ENCODE assay signal across 8 cellular contexts in genomic region chr7:150276132-150276695, GRCh38. TPM values are rescaled to one million over a fixed set of nuclear protein-coding genes. Genes with fewer than 3 reads are reported as not detected.
DNase-seq lines count a peak whose midpoint lies in the region; ATAC-seq and TF ChIP-seq lines count a peak whose summit lies in the region.
"Not testable (repeated sequence)": the region's sequence is repeated elsewhere in the genome, so short reads cannot be mapped to it uniquely, and the experiment has no call there.

No MANE protein-coding gene starts in this region.

- not testable (repeated sequence) for H2AFZ ChIP-seq in GM23338

- intact Hi-C loops in adrenal gland (cut with DNase I); mucosa of descending colon (cut with DNase I, micrococcal nuclease): not testable (repeated sequence)

- H3K4me1 ChIP-seq in GM23338 (ENCODE audit: insufficient read depth), result peaks cover 17% of the 10 kb centered on the region
- not testable (repeated sequence) for H3K4me1 ChIP-seq in adrenal gland (replicated peaks in 1 of 2); mucosa of descending colon (ENCODE audit: low read depth); thoracic aorta (ENCODE audit: control insufficient read depth in 1 of 2, low read depth in 2 of 2)

- TF ChIP-seq POLR2A in adrenal gland (IDR thresholded peaks at IDR 0.05), result not testable (repeated sequence)

- not testable (repeated sequence) for H3K27ac Mint-ChIP-seq in GM23338

- H3K79me2 ChIP-seq in GM23338 (replicated peaks; ENCODE audit: insufficient read depth), result not testable (repeated sequence)

- peaks cover 32% of the 10 kb centered on the region; the same call in 2 of the 3 replicates for H3K4me1 Mint-ChIP-seq in GM23338

- H3K27ac ChIP-seq in GM23338 (ENCODE audit: low read depth); adrenal gland; thoracic aorta: not testable (repeated sequence)

- peak; percentile 67 to 91 for TF ChIP-seq CTCF in GM23338 (conservative IDR thresholded peaks at IDR 0.05; ENCODE audit: low read depth in 2 of 2)
- TF ChIP-seq CTCF in adrenal gland (IDR thresholded peaks at IDR 0.05), result peak; percentile 58 to 80 (median 72)
- peak; percentile 30 for TF ChIP-seq CTCF in mucosa of descending colon (IDR thresholded peaks at IDR 0.05)
- TF ChIP-seq CTCF in thoracic aorta (IDR thresholded peaks at IDR 0.05), result peak; percentile 64

- not testable (repeated sequence) for H3K36me3 ChIP-seq in GM23338 (ENCODE audit: insufficient read depth); adrenal gland (replicated peaks in 1 of 2); mucosa of descending colon (ENCODE audit: low read depth); thoracic aorta

- not testable (repeated sequence) for H3K9me3 ChIP-seq in adrenal gland (replicated peaks in 1 of 3); mucosa of descending colon; thoracic aorta

- 42 to 56% (median 54%) methylated on average over 6 of the region's 6 CpGs for WGBS in adrenal gland, 4 donors

- H3K9me2 ChIP-seq in GM23338 (ENCODE audit: insufficient read depth), result not testable (repeated sequence)

- not testable (repeated sequence) for H3F3A ChIP-seq in GM23338 (replicated peaks; ENCODE audit: low read depth)

- H3K27me3 Mint-ChIP-seq in GM23338 (ENCODE audit: insufficient read depth, low read depth, poor library complexity), result peaks cover 14% of the 10 kb centered on the region

- peak; percentile 82 for DNase-seq in DMS 273 (lab: John Stamatoyannopoulos, UW; ENCODE audit: unreplicated experiment)
- DNase-seq in GM23338 (ENCODE audit: low spot score), result peak; percentile 66
- DNase-seq in NCI-H1092 (lab: John Stamatoyannopoulos, UW), result peak; percentile 14
- DNase-seq in SIG-M5 treated with dmso at 0.1 percent for 504 hours (lab: John Stamatoyannopoulos, UW; ENCODE audit: unreplicated experiment), result peak; percentile 12
- peak in 3 of 7 donors; percentile 31 to 67 (median 43) for DNase-seq in adrenal gland
- DNase-seq in fibroblast of the conjunctiva (ENCODE audit: low read depth), result peak; percentile 0
- not testable (repeated sequence) for DNase-seq in mucosa of descending colon; thoracic aorta (ENCODE audit: low spot score)

- peak overlapping the region; percentile 39 for H3K4me3 Mint-ChIP-seq in GM23338

- H3K9me3 Mint-ChIP-seq in GM23338, result not testable (repeated sequence)

- H3K27me3 ChIP-seq in GM23338 (ENCODE audit: insufficient read depth); adrenal gland; thoracic aorta (replicated peaks; ENCODE audit: insufficient read depth): not testable (repeated sequence)

- peak; percentile 89 for ATAC-seq in GM23338
- ATAC-seq in mucosa of descending colon, result peak; percentile 75
- not testable (repeated sequence) for ATAC-seq in thoracic aorta (ENCODE audit: insufficient number of reproducible peaks, low FRiP score, low read depth)

- not testable (repeated sequence) for H4K20me1 ChIP-seq in GM23338 (replicated peaks; ENCODE audit: insufficient read depth)

- not testable (repeated sequence) for H3K36me3 Mint-ChIP-seq in GM23338 (ENCODE audit: low read depth)

- peak overlapping the region; percentile 42; the same call in 1 of the 2 replicates for H3K4me2 ChIP-seq in GM23338

- H3K4me3 ChIP-seq in GM23338, adrenal gland, mucosa of descending colon, thoracic aorta: not testable (repeated sequence)

TF ChIP-seq in GM23338, 12 proteins besides CTCF, POLR2A, EP300 and RAD21:
- TF ChIP-seq, protein P1, sequence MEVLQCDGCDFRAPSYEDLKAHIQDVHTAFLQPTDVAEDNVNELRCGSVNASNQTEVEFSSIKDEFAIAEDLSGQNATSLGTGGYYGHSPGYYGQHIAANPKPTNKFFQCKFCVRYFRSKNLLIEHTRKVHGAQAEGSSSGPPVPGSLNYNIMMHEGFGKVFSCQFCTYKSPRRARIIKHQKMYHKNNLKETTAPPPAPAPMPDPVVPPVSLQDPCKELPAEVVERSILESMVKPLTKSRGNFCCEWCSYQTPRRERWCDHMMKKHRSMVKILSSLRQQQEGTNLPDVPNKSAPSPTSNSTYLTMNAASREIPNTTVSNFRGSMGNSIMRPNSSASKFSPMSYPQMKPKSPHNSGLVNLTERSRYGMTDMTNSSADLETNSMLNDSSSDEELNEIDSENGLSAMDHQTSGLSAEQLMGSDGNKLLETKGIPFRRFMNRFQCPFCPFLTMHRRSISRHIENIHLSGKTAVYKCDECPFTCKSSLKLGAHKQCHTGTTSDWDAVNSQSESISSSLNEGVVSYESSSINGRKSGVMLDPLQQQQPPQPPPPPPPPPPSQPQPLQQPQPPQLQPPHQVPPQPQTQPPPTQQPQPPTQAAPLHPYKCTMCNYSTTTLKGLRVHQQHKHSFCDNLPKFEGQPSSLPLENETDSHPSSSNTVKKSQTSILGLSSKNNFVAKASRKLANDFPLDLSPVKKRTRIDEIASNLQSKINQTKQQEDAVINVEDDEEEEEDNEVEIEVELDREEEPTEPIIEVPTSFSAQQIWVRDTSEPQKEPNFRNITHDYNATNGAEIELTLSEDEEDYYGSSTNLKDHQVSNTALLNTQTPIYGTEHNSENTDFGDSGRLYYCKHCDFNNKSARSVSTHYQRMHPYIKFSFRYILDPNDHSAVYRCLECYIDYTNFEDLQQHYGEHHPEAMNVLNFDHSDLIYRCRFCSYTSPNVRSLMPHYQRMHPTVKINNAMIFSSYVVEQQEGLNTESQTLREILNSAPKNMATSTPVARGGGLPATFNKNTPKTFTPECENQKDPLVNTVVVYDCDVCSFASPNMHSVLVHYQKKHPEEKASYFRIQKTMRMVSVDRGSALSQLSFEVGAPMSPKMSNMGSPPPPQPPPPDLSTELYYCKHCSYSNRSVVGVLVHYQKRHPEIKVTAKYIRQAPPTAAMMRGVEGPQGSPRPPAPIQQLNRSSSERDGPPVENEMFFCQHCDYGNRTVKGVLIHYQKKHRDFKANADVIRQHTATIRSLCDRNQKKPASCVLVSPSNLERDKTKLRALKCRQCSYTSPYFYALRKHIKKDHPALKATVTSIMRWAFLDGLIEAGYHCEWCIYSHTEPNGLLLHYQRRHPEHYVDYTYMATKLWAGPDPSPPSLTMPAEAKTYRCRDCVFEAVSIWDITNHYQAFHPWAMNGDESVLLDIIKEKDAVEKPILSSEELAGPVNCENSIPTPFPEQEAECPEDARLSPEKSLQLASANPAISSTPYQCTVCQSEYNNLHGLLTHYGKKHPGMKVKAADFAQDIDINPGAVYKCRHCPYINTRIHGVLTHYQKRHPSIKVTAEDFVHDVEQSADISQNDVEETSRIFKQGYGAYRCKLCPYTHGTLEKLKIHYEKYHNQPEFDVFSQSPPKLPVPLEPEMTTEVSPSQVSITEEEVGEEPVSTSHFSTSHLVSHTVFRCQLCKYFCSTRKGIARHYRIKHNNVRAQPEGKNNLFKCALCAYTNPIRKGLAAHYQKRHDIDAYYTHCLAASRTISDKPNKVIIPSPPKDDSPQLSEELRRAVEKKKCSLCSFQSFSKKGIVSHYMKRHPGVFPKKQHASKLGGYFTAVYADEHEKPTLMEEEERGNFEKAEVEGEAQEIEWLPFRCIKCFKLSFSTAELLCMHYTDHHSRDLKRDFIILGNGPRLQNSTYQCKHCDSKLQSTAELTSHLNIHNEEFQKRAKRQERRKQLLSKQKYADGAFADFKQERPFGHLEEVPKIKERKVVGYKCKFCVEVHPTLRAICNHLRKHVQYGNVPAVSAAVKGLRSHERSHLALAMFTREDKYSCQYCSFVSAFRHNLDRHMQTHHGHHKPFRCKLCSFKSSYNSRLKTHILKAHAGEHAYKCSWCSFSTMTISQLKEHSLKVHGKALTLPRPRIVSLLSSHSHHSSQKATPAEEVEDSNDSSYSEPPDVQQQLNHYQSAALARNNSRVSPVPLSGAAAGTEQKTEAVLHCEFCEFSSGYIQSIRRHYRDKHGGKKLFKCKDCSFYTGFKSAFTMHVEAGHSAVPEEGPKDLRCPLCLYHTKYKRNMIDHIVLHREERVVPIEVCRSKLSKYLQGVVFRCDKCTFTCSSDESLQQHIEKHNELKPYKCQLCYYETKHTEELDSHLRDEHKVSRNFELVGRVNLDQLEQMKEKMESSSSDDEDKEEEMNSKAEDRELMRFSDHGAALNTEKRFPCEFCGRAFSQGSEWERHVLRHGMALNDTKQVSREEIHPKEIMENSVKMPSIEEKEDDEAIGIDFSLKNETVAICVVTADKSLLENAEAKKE (CRISPR knock-in tag; IDR thresholded peaks at IDR 0.05), result 0 out of 2 replicates have a peak, but pooled peaks have one; percentile 19

RNA-seq across cellular contexts. Expression of gene LRRC61, which starts 46.9 kb away (rescaled TPM):
- 67.6 and 75.2 TPM in 2 replicates for total RNA-seq in GM23338 (2014; rRNA removed; shearing (Covaris generic))
- polyA plus RNA-seq in GM23338 (2016; fragmentation: Nextera tagmentation; extraction: Ambion mirVana) (29.7 and 34.7 TPM in 2 replicates), adrenal gland (10 to 100 TPM in 2 of 3 donors, 1 to 10 TPM in 1; 8.6 to 34.5 (median 33.6) TPM)
- total RNA-seq in adrenal gland (1,000 to 10,000 TPM in 1 of 8 donors, 100 to 1,000 TPM in 6, 10 to 100 TPM in 1; 83.0 to 1,435 (median 309) TPM), mucosa of descending colon (10 to 100 TPM; 11.8 to 14.5 (median 14.5) TPM), thoracic aorta (10 to 100 TPM in 1 of 2 donors, 1 to 10 TPM in 1; 4.6 to 10.2 TPM)

RNA-seq across cellular contexts. Expression of gene ACTR3C, which starts 47.1 kb away (rescaled TPM):
- total RNA-seq in GM23338 (2014; rRNA removed; shearing (Covaris generic)), result 1.5 and 5.8 TPM in 2 replicates
- polyA plus RNA-seq in GM23338 (2016; fragmentation: Nextera tagmentation; extraction: Ambion mirVana) (1.8 and 3.5 TPM in 2 replicates), adrenal gland (10 to 100 TPM in 2 of 3 donors, 1 to 10 TPM in 1; 6.6 to 16.9 (median 10.7) TPM)
- total RNA-seq in adrenal gland (10 to 100 TPM; 17.9 to 50.0 (median 37.1) TPM), mucosa of descending colon (10 to 100 TPM; 29.9 to 53.0 (median 30.2) TPM), thoracic aorta (1 to 10 TPM in 1 of 2 donors, under 1 TPM in 1; 0.14 to 6.4 TPM)
